Comparison of ENCODE assay signal across 1 cellular context in the genomic region with DNA sequence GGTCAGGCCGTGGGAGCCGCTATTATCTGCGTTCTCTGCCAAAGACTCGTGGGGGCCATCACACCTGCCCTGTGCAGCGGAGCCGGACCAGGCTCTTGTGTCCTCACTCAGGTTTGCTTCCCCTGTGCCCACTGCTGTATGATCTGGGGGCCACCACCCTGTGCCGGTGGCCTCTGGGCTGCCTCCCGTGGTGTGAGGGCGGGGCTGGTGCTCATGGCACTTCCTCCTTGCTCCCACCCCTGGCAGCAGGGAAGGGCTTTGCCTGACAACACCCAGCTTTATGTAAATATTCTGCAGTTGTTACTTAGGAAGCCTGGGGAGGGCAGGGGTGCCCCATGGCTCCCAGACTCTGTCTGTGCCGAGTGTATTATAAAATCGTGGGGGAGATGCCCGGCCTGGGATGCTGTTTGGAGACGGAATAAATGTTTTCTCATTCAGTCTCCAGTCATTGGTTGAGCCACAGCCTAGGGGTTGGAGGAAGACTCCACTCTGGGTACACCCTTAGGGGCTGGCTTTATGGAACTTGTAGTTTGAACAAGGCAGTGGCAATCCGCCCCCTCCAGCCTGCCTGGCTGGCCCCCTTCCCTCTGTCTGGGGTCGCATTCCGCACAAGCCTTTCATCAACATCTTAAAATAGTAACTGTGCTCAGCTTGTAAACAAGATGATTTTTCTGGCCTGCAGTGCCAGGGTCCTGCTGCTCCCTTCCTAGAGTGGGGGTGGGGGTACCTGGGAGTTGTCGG.
A peak's percentile ranks its signal among the peaks of the same experiment; 100 is the strongest.
TF ChIP-seq lines count a peak whose summit lies in the region.

No MANE protein-coding gene starts in this region.

TF ChIP-seq in HEK293, 187 proteins besides CTCF, POLR2A, EP300 and RAD21 (continued from another document and continues in another):
- TF ChIP-seq, protein P1, sequence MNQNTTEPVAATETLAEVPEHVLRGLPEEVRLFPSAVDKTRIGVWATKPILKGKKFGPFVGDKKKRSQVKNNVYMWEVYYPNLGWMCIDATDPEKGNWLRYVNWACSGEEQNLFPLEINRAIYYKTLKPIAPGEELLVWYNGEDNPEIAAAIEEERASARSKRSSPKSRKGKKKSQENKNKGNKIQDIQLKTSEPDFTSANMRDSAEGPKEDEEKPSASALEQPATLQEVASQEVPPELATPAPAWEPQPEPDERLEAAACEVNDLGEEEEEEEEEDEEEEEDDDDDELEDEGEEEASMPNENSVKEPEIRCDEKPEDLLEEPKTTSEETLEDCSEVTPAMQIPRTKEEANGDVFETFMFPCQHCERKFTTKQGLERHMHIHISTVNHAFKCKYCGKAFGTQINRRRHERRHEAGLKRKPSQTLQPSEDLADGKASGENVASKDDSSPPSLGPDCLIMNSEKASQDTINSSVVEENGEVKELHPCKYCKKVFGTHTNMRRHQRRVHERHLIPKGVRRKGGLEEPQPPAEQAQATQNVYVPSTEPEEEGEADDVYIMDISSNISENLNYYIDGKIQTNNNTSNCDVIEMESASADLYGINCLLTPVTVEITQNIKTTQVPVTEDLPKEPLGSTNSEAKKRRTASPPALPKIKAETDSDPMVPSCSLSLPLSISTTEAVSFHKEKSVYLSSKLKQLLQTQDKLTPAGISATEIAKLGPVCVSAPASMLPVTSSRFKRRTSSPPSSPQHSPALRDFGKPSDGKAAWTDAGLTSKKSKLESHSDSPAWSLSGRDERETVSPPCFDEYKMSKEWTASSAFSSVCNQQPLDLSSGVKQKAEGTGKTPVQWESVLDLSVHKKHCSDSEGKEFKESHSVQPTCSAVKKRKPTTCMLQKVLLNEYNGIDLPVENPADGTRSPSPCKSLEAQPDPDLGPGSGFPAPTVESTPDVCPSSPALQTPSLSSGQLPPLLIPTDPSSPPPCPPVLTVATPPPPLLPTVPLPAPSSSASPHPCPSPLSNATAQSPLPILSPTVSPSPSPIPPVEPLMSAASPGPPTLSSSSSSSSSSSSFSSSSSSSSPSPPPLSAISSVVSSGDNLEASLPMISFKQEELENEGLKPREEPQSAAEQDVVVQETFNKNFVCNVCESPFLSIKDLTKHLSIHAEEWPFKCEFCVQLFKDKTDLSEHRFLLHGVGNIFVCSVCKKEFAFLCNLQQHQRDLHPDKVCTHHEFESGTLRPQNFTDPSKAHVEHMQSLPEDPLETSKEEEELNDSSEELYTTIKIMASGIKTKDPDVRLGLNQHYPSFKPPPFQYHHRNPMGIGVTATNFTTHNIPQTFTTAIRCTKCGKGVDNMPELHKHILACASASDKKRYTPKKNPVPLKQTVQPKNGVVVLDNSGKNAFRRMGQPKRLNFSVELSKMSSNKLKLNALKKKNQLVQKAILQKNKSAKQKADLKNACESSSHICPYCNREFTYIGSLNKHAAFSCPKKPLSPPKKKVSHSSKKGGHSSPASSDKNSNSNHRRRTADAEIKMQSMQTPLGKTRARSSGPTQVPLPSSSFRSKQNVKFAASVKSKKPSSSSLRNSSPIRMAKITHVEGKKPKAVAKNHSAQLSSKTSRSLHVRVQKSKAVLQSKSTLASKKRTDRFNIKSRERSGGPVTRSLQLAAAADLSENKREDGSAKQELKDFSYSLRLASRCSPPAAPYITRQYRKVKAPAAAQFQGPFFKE (tag by site-specific recombination; IDR thresholded peaks at IDR 0.05; ENCODE audit: borderline replicate concordance), result no peak
- TF ChIP-seq, protein P2, sequence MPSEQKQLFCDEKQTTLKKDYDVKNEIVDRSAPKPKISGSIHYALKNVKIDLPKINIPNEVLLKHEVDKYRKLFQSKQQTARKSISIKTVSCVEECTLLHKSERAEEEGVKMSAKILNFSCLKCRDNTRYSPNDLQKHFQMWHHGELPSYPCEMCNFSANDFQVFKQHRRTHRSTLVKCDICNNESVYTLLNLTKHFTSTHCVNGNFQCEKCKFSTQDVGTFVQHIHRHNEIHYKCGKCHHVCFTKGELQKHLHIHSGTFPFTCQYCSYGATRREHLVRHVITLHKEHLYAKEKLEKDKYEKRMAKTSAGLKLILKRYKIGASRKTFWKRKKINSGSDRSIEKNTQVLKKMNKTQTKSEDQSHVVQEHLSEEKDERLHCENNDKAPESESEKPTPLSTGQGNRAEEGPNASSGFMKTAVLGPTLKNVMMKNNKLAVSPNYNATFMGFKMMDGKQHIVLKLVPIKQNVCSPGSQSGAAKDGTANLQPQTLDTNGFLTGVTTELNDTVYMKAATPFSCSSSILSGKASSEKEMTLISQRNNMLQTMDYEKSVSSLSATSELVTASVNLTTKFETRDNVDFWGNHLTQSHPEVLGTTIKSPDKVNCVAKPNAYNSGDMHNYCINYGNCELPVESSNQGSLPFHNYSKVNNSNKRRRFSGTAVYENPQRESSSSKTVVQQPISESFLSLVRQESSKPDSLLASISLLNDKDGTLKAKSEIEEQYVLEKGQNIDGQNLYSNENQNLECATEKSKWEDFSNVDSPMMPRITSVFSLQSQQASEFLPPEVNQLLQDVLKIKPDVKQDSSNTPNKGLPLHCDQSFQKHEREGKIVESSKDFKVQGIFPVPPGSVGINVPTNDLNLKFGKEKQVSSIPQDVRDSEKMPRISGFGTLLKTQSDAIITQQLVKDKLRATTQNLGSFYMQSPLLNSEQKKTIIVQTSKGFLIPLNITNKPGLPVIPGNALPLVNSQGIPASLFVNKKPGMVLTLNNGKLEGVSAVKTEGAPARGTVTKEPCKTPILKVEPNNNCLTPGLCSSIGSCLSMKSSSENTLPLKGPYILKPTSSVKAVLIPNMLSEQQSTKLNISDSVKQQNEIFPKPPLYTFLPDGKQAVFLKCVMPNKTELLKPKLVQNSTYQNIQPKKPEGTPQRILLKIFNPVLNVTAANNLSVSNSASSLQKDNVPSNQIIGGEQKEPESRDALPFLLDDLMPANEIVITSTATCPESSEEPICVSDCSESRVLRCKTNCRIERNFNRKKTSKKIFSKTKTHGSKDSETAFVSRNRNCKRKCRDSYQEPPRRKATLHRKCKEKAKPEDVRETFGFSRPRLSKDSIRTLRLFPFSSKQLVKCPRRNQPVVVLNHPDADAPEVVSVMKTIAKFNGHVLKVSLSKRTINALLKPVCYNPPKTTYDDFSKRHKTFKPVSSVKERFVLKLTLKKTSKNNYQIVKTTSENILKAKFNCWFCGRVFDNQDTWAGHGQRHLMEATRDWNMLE (tag by site-specific recombination; conservative IDR thresholded peaks at IDR 0.05; ENCODE audit: low read depth), result no peak
- TF ChIP-seq YY2 (tag by site-specific recombination; IDR thresholded peaks at IDR 0.05) (no peak), ZNF16 (tag by site-specific recombination; IDR thresholded peaks at IDR 0.05; ENCODE audit: low read depth) (no peak), ZSCAN30 (tag by site-specific recombination; IDR thresholded peaks at IDR 0.05) (peak; percentile 49; the same call in 1 of the 2 replicates), ZNF48 (tag by site-specific recombination; IDR thresholded peaks at IDR 0.05) (no peak), ZNF248 (tag by site-specific recombination; IDR thresholded peaks at IDR 0.05) (no peak), ZNF223 (tag by site-specific recombination; IDR thresholded peaks at IDR 0.05) (no peak), ZNF501 (tag by site-specific recombination; IDR thresholded peaks at IDR 0.05) (no peak), ZNF19 (tag by site-specific recombination; IDR thresholded peaks at IDR 0.05; ENCODE audit: low read depth) (no peak), ZNF174 (tag by site-specific recombination; IDR thresholded peaks at IDR 0.05) (no peak), ZNF629 (tag by site-specific recombination; IDR thresholded peaks at IDR 0.05) (no peak), ZNF239 (tag by site-specific recombination; IDR thresholded peaks at IDR 0.05) (no peak), ZNF561 (tag by site-specific recombination; IDR thresholded peaks at IDR 0.05; ENCODE audit: borderline replicate concordance) (peak; percentile 18; the same call in 1 of the 2 replicates), ZBTB1 (tag by site-specific recombination; IDR thresholded peaks at IDR 0.05) (no peak), ZNF658 (tag by site-specific recombination; IDR thresholded peaks at IDR 0.05) (no peak)
- TF ChIP-seq, protein P3, sequence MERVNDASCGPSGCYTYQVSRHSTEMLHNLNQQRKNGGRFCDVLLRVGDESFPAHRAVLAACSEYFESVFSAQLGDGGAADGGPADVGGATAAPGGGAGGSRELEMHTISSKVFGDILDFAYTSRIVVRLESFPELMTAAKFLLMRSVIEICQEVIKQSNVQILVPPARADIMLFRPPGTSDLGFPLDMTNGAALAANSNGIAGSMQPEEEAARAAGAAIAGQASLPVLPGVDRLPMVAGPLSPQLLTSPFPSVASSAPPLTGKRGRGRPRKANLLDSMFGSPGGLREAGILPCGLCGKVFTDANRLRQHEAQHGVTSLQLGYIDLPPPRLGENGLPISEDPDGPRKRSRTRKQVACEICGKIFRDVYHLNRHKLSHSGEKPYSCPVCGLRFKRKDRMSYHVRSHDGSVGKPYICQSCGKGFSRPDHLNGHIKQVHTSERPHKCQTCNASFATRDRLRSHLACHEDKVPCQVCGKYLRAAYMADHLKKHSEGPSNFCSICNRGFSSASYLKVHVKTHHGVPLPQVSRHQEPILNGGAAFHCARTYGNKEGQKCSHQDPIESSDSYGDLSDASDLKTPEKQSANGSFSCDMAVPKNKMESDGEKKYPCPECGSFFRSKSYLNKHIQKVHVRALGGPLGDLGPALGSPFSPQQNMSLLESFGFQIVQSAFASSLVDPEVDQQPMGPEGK (tag by site-specific recombination; IDR thresholded peaks at IDR 0.05), result peak; percentile 51; the same call in 1 of the 2 replicates
- TF ChIP-seq, protein P4, sequence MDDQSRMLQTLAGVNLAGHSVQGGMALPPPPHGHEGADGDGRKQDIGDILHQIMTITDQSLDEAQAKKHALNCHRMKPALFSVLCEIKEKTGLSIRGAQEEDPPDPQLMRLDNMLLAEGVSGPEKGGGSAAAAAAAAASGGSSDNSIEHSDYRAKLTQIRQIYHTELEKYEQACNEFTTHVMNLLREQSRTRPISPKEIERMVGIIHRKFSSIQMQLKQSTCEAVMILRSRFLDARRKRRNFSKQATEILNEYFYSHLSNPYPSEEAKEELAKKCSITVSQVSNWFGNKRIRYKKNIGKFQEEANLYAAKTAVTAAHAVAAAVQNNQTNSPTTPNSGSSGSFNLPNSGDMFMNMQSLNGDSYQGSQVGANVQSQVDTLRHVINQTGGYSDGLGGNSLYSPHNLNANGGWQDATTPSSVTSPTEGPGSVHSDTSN (CRISPR knock-in tag; IDR thresholded peaks at IDR 0.05), result no peak
- TF ChIP-seq, protein P5, sequence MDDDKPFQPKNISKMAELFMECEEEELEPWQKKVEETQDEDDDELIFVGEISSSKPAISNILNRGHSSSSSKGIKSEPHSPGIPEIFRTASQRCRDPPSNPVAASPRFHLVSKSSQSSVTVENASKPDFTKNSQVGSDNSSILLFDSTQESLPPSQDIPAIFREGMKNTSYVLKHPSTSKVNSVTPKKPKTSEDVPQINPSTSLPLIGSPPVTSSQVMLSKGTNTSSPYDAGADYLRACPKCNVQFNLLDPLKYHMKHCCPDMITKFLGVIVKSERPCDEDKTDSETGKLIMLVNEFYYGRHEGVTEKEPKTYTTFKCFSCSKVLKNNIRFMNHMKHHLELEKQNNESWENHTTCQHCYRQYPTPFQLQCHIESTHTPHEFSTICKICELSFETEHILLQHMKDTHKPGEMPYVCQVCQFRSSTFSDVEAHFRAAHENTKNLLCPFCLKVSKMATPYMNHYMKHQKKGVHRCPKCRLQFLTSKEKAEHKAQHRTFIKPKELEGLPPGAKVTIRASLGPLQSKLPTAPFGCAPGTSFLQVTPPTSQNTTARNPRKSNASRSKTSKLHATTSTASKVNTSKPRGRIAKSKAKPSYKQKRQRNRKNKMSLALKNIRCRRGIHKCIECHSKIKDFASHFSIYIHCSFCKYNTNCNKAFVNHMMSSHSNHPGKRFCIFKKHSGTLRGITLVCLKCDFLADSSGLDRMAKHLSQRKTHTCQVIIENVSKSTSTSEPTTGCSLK (tag by site-specific recombination; IDR thresholded peaks at IDR 0.05), result no peak
- TF ChIP-seq, protein P6, sequence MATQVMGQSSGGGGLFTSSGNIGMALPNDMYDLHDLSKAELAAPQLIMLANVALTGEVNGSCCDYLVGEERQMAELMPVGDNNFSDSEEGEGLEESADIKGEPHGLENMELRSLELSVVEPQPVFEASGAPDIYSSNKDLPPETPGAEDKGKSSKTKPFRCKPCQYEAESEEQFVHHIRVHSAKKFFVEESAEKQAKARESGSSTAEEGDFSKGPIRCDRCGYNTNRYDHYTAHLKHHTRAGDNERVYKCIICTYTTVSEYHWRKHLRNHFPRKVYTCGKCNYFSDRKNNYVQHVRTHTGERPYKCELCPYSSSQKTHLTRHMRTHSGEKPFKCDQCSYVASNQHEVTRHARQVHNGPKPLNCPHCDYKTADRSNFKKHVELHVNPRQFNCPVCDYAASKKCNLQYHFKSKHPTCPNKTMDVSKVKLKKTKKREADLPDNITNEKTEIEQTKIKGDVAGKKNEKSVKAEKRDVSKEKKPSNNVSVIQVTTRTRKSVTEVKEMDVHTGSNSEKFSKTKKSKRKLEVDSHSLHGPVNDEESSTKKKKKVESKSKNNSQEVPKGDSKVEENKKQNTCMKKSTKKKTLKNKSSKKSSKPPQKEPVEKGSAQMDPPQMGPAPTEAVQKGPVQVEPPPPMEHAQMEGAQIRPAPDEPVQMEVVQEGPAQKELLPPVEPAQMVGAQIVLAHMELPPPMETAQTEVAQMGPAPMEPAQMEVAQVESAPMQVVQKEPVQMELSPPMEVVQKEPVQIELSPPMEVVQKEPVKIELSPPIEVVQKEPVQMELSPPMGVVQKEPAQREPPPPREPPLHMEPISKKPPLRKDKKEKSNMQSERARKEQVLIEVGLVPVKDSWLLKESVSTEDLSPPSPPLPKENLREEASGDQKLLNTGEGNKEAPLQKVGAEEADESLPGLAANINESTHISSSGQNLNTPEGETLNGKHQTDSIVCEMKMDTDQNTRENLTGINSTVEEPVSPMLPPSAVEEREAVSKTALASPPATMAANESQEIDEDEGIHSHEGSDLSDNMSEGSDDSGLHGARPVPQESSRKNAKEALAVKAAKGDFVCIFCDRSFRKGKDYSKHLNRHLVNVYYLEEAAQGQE (tag by site-specific recombination; IDR thresholded peaks at IDR 0.05), result no peak
- TF ChIP-seq, protein P7, sequence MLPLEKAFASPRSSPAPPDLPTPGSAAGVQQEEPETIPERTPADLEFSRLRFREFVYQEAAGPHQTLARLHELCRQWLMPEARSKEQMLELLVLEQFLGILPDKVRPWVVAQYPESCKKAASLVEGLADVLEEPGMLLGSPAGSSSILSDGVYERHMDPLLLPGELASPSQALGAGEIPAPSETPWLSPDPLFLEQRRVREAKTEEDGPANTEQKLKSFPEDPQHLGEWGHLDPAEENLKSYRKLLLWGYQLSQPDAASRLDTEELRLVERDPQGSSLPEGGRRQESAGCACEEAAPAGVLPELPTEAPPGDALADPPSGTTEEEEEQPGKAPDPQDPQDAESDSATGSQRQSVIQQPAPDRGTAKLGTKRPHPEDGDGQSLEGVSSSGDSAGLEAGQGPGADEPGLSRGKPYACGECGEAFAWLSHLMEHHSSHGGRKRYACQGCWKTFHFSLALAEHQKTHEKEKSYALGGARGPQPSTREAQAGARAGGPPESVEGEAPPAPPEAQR (tag by site-specific recombination; IDR thresholded peaks at IDR 0.05), result no peak
- TF ChIP-seq, protein P8, sequence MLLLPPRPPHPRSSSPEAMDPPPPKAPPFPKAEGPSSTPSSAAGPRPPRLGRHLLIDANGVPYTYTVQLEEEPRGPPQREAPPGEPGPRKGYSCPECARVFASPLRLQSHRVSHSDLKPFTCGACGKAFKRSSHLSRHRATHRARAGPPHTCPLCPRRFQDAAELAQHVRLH (tag by site-specific recombination; IDR thresholded peaks at IDR 0.05), result no peak
